ENCODE assay signal across 13 cellular contexts in genomic region chr1:160168609-160169369, GRCh38. TPM values are rescaled to one million over a fixed set of nuclear protein-coding genes. Genes with fewer than 3 reads are reported as not detected.
DNase-seq lines count a peak whose midpoint lies in the region; ATAC-seq and TF ChIP-seq lines count a peak whose summit lies in the region.
"Had no signal": no experiment of that assay in that cellular context is flagged by ENCODE, and none has a peak within 500 bp of the region (broad histone marks: within the 10 kb centered on the region; RNA-seq: fewer than 3 reads in every experiment).

No MANE protein-coding gene starts in this region.

- intact Hi-C loops in posterior vena cava (cut with DNase I), result no loop called here

- DNase-seq in GOT3 (lab: John Stamatoyannopoulos, UW) (peak; percentile 44), WERI-Rb-1 (no peak), iPS DF 19.7 (ENCODE audit: low read depth, low spot score) (peak; percentile 54), smooth muscle cell of the brain vasculature (ENCODE audit: low read depth, low spot score) (peak; percentile 26), kidney tubule cell (ENCODE audit: low spot score) (no peak), posterior vena cava (ENCODE audit: low spot score) (no peak)
- DNase-seq: activated CD4-positive, alpha-beta T cell treated with anti-CD3 and anti-CD28 coated beads, Interleukin-2, amount 50 U/mL, for 4 hours; activated gamma-delta T cell; HCEC 1CT; right lobe of liver had no signal

- no peak for ATAC-seq in HG03460 (IDR thresholded peaks at IDR 0.05; ENCODE audit: unreplicated experiment)
- ATAC-seq: esophagus mucosa, right lobe of liver had no signal

- H3K27me3 ChIP-seq in WERI-Rb-1 (ENCODE audit: insufficient read depth, low read depth, severe bottlenecking), result no peaks in the 10 kb centered on the region
- H3K27me3 ChIP-seq: right lobe of liver had no signal

- no peaks in the 10 kb centered on the region for H3K36me3 ChIP-seq in WERI-Rb-1
- H3K36me3 ChIP-seq: right lobe of liver, suprapubic skin had no signal

- H3K27ac ChIP-seq in WERI-Rb-1, result no peak overlapping the region
- H3K27ac ChIP-seq: right lobe of liver, suprapubic skin had no signal

- H3K4me3 ChIP-seq in WERI-Rb-1 (ENCODE audit: low read depth, low read length), result no peak overlapping the region
- H3K4me3 ChIP-seq: right lobe of liver, suprapubic skin had no signal

- H3K9me3 ChIP-seq in WERI-Rb-1 (ENCODE audit: severe bottlenecking), result no peaks in the 10 kb centered on the region
- H3K9me3 ChIP-seq: right lobe of liver, suprapubic skin had no signal

- TF ChIP-seq CTCF in WERI-Rb-1 (IDR thresholded peaks at IDR 0.05; ENCODE audit: low read depth, low read length), result 0 out of 2 replicates have a peak, but pooled peaks have one; percentile 16

RNA-seq across cellular contexts. Expression of gene ATP1A4, which starts 17.4 kb away (rescaled TPM):
- total RNA-seq in posterior vena cava, result not detected
- total RNA-seq: esophagus mucosa, right lobe of liver, suprapubic skin had no signal

RNA-seq across cellular contexts. Expression of gene CASQ1, which starts 21.6 kb away (rescaled TPM):
- total RNA-seq in posterior vena cava, result 10 to 100 TPM in 1 of 2 donors, 1 to 10 TPM in 1; 4.5 to 10.4 TPM
- total RNA-seq: suprapubic skin had no signal

RNA-seq across cellular contexts. Expression of gene PEA15, which starts 36.4 kb away (rescaled TPM):
- total RNA-seq in posterior vena cava, result 100 to 1,000 TPM; 299 to 410 TPM

RNA-seq across cellular contexts. Expression of gene ATP1A2, which starts 53.2 kb away (rescaled TPM):
- total RNA-seq in posterior vena cava, result 10 to 100 TPM in 1 of 2 donors, 1 to 10 TPM in 1; 4.1 to 10.8 TPM

Comparison
In these comparisons a context has a peak if more than half of its experiments do, and no peak if none do; other contexts are left out.
1. DNase-seq: peak in GOT3 (single experiment), iPS DF 19.7 (single experiment) and smooth muscle cell of the brain vasculature (single experiment); none in WERI-Rb-1 (single experiment), kidney tubule cell (single experiment) and posterior vena cava (single experiment).